Comparison of ENCODE assay signal across 8 cellular contexts in genomic region chr19:58001895-58002369, GRCh38. TPM values are rescaled to one million over a fixed set of nuclear protein-coding genes. Genes with fewer than 3 reads are reported as not detected.
DNase-seq lines count a peak whose midpoint lies in the region; ATAC-seq and TF ChIP-seq lines count a peak whose summit lies in the region.

No MANE protein-coding gene starts in this region.

- peaks cover 20% of the 10 kb centered on the region for H3K4me1 ChIP-seq in CD8-positive, alpha-beta T cell (ENCODE audit: insufficient read depth, low read length)
- H3K4me1 ChIP-seq in HAP-1: no peaks in the 10 kb centered on the region
- H3K4me1 ChIP-seq in gastroesophageal sphincter: peaks cover 0 to 39% (median 0%) of the 10 kb centered on the region in 3 donors
- H3K4me1 ChIP-seq in prostate gland (replicated peaks): no peaks in the 10 kb centered on the region

- H3K27me3 ChIP-seq in CD8-positive, alpha-beta T cell (ENCODE audit: insufficient read depth, low read length): no peaks in the 10 kb centered on the region
- H3K27me3 ChIP-seq in HAP-1 (ENCODE audit: low read depth) (no peaks in the 10 kb centered on the region), gastroesophageal sphincter (no peaks in the 10 kb centered on the region), prostate gland (replicated peaks; ENCODE audit: insufficient read depth) (no peaks in the 10 kb centered on the region)

- H3K27ac ChIP-seq in CD8-positive, alpha-beta T cell (ENCODE audit: low read depth, low read length): peak overlapping the region; percentile 82
- H3K27ac ChIP-seq in gastroesophageal sphincter (peak overlapping the region; percentile 68 to 96 (median 94)), prostate gland (peak overlapping the region; percentile 84 to 86)

- TF ChIP-seq POLR2A in gastroesophageal sphincter (IDR thresholded peaks at IDR 0.05) (no peak), prostate gland (IDR thresholded peaks at IDR 0.05) (no peak)

- peaks cover 16% of the 10 kb centered on the region for H3K9me3 ChIP-seq in CD8-positive, alpha-beta T cell (ENCODE audit: low read length)
- H3K9me3 ChIP-seq in HAP-1: peaks cover 21% of the 10 kb centered on the region
- H3K9me3 ChIP-seq in gastroesophageal sphincter: peaks cover 0 to 64% (median 0%) of the 10 kb centered on the region in 3 donors
- H3K9me3 ChIP-seq in prostate gland: no peaks in the 10 kb centered on the region

- peaks cover 32% of the 10 kb centered on the region for H3K9me3 Mint-ChIP-seq in CD8-positive, alpha-beta T cell

- H3K36me3 ChIP-seq in CD8-positive, alpha-beta T cell (ENCODE audit: insufficient read depth, low read length): peaks cover 22% of the 10 kb centered on the region
- H3K36me3 ChIP-seq in HAP-1 (replicated peaks): peaks cover 3% of the 10 kb centered on the region; the same call in 1 of the 2 replicates
- H3K36me3 ChIP-seq in gastroesophageal sphincter: peaks cover 0 to 70% of the 10 kb centered on the region in 2 donors
- peaks cover 9 to 15% of the 10 kb centered on the region in 2 donors for H3K36me3 ChIP-seq in prostate gland

- no peak for TF ChIP-seq CTCF in CD8-positive, alpha-beta T cell (IDR thresholded peaks at IDR 0.05)
- no peak for TF ChIP-seq CTCF in gastroesophageal sphincter (IDR thresholded peaks at IDR 0.05)
- no peak for TF ChIP-seq CTCF in prostate gland (IDR thresholded peaks at IDR 0.05)

- intact Hi-C loops in CD8-positive, alpha-beta T cell (cut with DNase I, micrococcal nuclease): loop anchor here (1.0 to 10.0 kb wide), 15 partner anchors 55 to 1607 kb away; partner anchors contain the start of genes ZNF417 (in 2 of the 2), ZSCAN18 (in 2 of the 2), TRAPPC2B (in 1 of the 2) and ZNF135 (in 1 of the 2)
- intact Hi-C loops in prostate gland (cut with DNase I): loop anchor here (5.0 kb wide), 1 partner anchor 155 kb away; no protein-coding TSS in a partner anchor

- peak overlapping the region; percentile 94 for H3K27ac Mint-ChIP-seq in CD8-positive, alpha-beta T cell

- POLR2A ChIA-PET in CD8-positive, alpha-beta T cell (lab: Charles Lee): interaction anchor here (0.6 to 2.4 kb wide), 19 partner anchors 8 to 1407 kb away, joined by 3 to 10 read pairs (median 4); partner anchors contain the start of genes ZNF274, ZNF329, ZNF417 and ZNF530

- in situ Hi-C loops in HAP-1 (cut with MboI; ENCODE audit: low sequenced_read_pairs): no loop called here

- no peak for TF ChIP-seq EP300 in gastroesophageal sphincter (IDR thresholded peaks at IDR 0.05)

- H3K4me3 ChIP-seq in CD8-positive, alpha-beta T cell (ENCODE audit: low read depth, low read length): peak overlapping the region; percentile 93
- H3K4me3 ChIP-seq in HAP-1 (peak overlapping the region; percentile 61), gastroesophageal sphincter (peak overlapping the region; percentile 67 to 96), prostate gland (peak overlapping the region; percentile 64 to 82)

- CTCF ChIA-PET in CD8-positive, alpha-beta T cell (lab: Charles Lee): interaction anchor here (1.1 to 1.2 kb wide), 4 partner anchors 18 to 597 kb away, joined by 3 read pairs; no protein-coding TSS in a partner anchor

- H3K27me3 Mint-ChIP-seq in CD8-positive, alpha-beta T cell (ENCODE audit: low read depth): no peaks in the 10 kb centered on the region

- H3K4me1 Mint-ChIP-seq in CD8-positive, alpha-beta T cell (ENCODE audit: low read depth): peaks cover 34% of the 10 kb centered on the region

- WGBS in gastroesophageal sphincter (ENCODE audit: low coverage in 1 of 2), 2 donors: 0 to 13% methylated on average over 1 to 2 of the region's 23 CpGs
- WGBS in prostate gland: 2% methylated on average over 18 of the region's 23 CpGs

- peak; percentile 29 for ATAC-seq in CD8-positive, alpha-beta T cell
- ATAC-seq in gastroesophageal sphincter (no peak), HG03521 (IDR thresholded peaks at IDR 0.05; ENCODE audit: unreplicated experiment) (no peak)

- DNase-seq in CD8-positive, alpha-beta T cell: peak in 4 of 7 experiments; percentile 5 to 50 (median 26)
- no peak for DNase-seq in HAP-1 (ENCODE audit: low spot score in 2 of 2)
- peak; percentile 10 for DNase-seq in activated CD4-positive, alpha-beta T cell treated with anti-CD3 and anti-CD28 coated beads, Interleukin-2, amount 50 U/mL, for 1 hour
- no peak for DNase-seq in prostate gland (ENCODE audit: low spot score)
- no peak for DNase-seq in DMS 273 treated with DMSO at 0.1 percent for 48 hours (lab: John Stamatoyannopoulos, UW)
- DNase-seq in hippocampal formation (lab: John Stamatoyannopoulos, UW): no peak

- H3K36me3 Mint-ChIP-seq in CD8-positive, alpha-beta T cell: peaks cover 88% of the 10 kb centered on the region

- H3K4me3 Mint-ChIP-seq in CD8-positive, alpha-beta T cell: peak overlapping the region; percentile 87

RNA-seq across cellular contexts. Expression of gene ZNF606, which starts 0.7 kb away (rescaled TPM):
- 10 to 100 TPM; 11.2 to 13.0 TPM for total RNA-seq in CD8-positive, alpha-beta T cell
- 10 to 100 TPM in 3 of 4 donors, 1 to 10 TPM in 1; 6.0 to 49.0 (median 18.8) TPM for total RNA-seq in gastroesophageal sphincter
- 10 to 100 TPM; 44.7 to 51.3 TPM for total RNA-seq in prostate gland

RNA-seq across cellular contexts. Expression of gene C19orf18, which starts 27.6 kb away (rescaled TPM):
- total RNA-seq in CD8-positive, alpha-beta T cell: under 1 TPM in 1 of 2 experiments, not detected in 1; 0.50 TPM
- 1 to 10 TPM in 1 of 4 donors, not detected in 3; 4.8 TPM for total RNA-seq in gastroesophageal sphincter
- total RNA-seq in prostate gland: under 1 TPM in 1 of 2 donors, not detected in 1; 0.87 TPM

RNA-seq across cellular contexts. Expression of gene ZSCAN1, which starts 31.9 kb away (rescaled TPM):
- not detected for total RNA-seq in CD8-positive, alpha-beta T cell
- total RNA-seq in gastroesophageal sphincter: not detected
- 1 to 10 TPM; 2.2 to 5.2 TPM for total RNA-seq in prostate gland

RNA-seq across cellular contexts. Expression of gene ZNF256, which starts 54.4 kb away (rescaled TPM):
- 10 to 100 TPM; 18.3 to 21.0 TPM for total RNA-seq in CD8-positive, alpha-beta T cell
- 1 to 10 TPM; 4.2 to 8.6 (median 5.2) TPM for total RNA-seq in gastroesophageal sphincter
- total RNA-seq in prostate gland: 1 to 10 TPM; 7.2 to 8.1 TPM

RNA-seq across cellular contexts. Expression of gene ZNF135, which starts 57.1 kb away (rescaled TPM):
- 1 to 10 TPM; 1.2 to 1.4 TPM for total RNA-seq in CD8-positive, alpha-beta T cell
- 1 to 10 TPM; 5.8 to 9.0 (median 7.5) TPM for total RNA-seq in gastroesophageal sphincter
- 10 to 100 TPM; 13.4 to 19.3 TPM for total RNA-seq in prostate gland

Comparison
In these comparisons a context has a peak if more than half of its experiments do, and no peak if none do; other contexts are left out.
1. DNase-seq: peak in CD8-positive, alpha-beta T cell (4 of 7) and activated CD4-positive, alpha-beta T cell treated with anti-CD3 and anti-CD28 coated beads, Interleukin-2, amount 50 U/mL, for 1 hour (single experiment); none in HAP-1 (0 of 2), prostate gland (single experiment), DMS 273 treated with DMSO at 0.1 percent for 48 hours (single experiment) and hippocampal formation (0 of 2).
2. Peak in every context shown above with its lines, with median percentiles within 50 percentile points of each other: H3K27ac ChIP-seq and H3K4me3 ChIP-seq.